Comparison of ENCODE assay signal across 12 cellular contexts in the genomic region with DNA sequence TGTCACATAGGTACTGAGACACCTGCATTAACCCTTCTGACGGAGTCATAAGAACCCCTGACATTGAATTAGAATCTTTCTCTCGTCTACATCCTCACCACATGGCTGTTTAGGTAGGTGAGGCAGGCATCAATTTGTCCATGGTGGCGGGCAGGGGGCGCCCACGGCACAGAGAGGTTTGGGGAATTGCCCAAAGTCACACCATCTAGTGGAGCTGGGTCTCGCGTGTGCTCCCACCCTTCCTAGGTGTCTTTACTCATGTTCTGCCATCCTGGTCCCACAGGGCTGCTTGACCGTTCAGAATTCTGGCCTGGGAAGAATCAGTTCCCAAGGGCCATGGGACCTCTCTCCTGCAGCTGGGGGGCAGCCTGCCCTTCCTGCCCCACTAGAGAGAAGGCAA. TPM values are rescaled to one million over a fixed set of nuclear protein-coding genes. Genes with fewer than 3 reads are reported as not detected.
A peak's percentile ranks its signal among the peaks of the same experiment; 100 is the strongest.
DNase-seq lines count a peak whose midpoint lies in the region; TF ChIP-seq lines count a peak whose summit lies in the region.
"Had no signal": no experiment of that assay in that cellular context is flagged by ENCODE, and none has a peak within 500 bp of the region (broad histone marks: within the 10 kb centered on the region; RNA-seq: fewer than 3 reads in every experiment).

No MANE protein-coding gene starts in this region.

- H3K9me2 ChIP-seq in Loucy (replicated peaks; ENCODE audit: low read depth, low read length) = no peaks in the 10 kb centered on the region

- no peaks in the 10 kb centered on the region for H3K79me2 ChIP-seq in Loucy (ENCODE audit: insufficient read depth, low read length)

- peaks cover 9% of the 10 kb centered on the region for H3K4me1 ChIP-seq in Loucy (ENCODE audit: insufficient read depth, low read length, poor library complexity, severe bottlenecking)
- no peaks in the 10 kb centered on the region for H3K4me1 ChIP-seq in CD4-positive, alpha-beta memory T cell (ENCODE audit: insufficient read depth, low read length)

- no peaks in the 10 kb centered on the region for H3K27me3 ChIP-seq in Loucy (ENCODE audit: insufficient read depth, low read length, poor library complexity, severe bottlenecking)
- no peaks in the 10 kb centered on the region for H3K27me3 ChIP-seq in CD4-positive, alpha-beta memory T cell (ENCODE audit: insufficient read depth, low read length)

- no peaks in the 10 kb centered on the region for H3F3A ChIP-seq in Loucy (ENCODE audit: low read depth)

- no peak overlapping the region for H3K4me2 ChIP-seq in Loucy (ENCODE audit: low read depth, low read length, poor library complexity, severe bottlenecking)

- H3K27me3 Mint-ChIP-seq in CD4-positive, alpha-beta memory T cell = no peaks in the 10 kb centered on the region
- H3K27me3 Mint-ChIP-seq: CD4-positive, alpha-beta T cell had no signal

- H3K36me3 Mint-ChIP-seq in CD4-positive, alpha-beta memory T cell = no peaks in the 10 kb centered on the region
- H3K36me3 Mint-ChIP-seq: activated naive CD4-positive, alpha-beta T cell treated with anti-CD3 and anti-CD28 coated beads, Interleukin-2, amount 10 ng/mL, durations not matched to agents 7 days and 5 days had no signal

- H3K4me3 Mint-ChIP-seq in CD4-positive, alpha-beta memory T cell = no peak overlapping the region
- H3K4me3 Mint-ChIP-seq: activated CD8-positive, alpha-beta T cell treated with anti-CD3 and anti-CD28 coated beads, Interleukin-2, amount 10 ng/mL, durations not matched to agents 7 days and 5 days; activated naive CD4-positive, alpha-beta T cell treated with anti-CD3 and anti-CD28 coated beads, Interleukin-2, amount 10 ng/mL, durations not matched to agents 7 days and 5 days; CD4-positive, alpha-beta T cell; T-helper 1 cell treated with Interleukin-12 subunit alpha and Interleukin-12 subunit beta and Interleukin-4 antibody, amounts not matched to agents 30 μg/mL and 1 μg/mL, for 36 hours had no signal

- TF ChIP-seq CTCF in Loucy (conservative IDR thresholded peaks at IDR 0.05; ENCODE audit: low read length) (peak; percentile 56), foreskin fibroblast (IDR thresholded peaks at IDR 0.05; ENCODE audit: low read depth, low read length) (no peak)

- H3K9me3 Mint-ChIP-seq in CD4-positive, alpha-beta memory T cell = no peaks in the 10 kb centered on the region
- H3K9me3 Mint-ChIP-seq: CD4-positive, alpha-beta T cell; T-helper 1 cell treated with Interleukin-12 subunit alpha and Interleukin-12 subunit beta and Interleukin-4 antibody, amounts not matched to agents 30 μg/mL and 1 μg/mL, for 36 hours had no signal

- no peak overlapping the region for H3K4me3 ChIP-seq in Loucy (ENCODE audit: low read length, poor library complexity, severe bottlenecking)
- no peak overlapping the region for H3K4me3 ChIP-seq in CD4-positive, alpha-beta memory T cell (ENCODE audit: low read length in 2 of 2)
- no peak overlapping the region for H3K4me3 ChIP-seq in foreskin fibroblast (ENCODE audit: low read depth in 1 of 2, low read length in 2 of 2)

- H4K20me1 ChIP-seq in Loucy (ENCODE audit: insufficient read depth, low read length, poor library complexity, severe bottlenecking) = no peaks in the 10 kb centered on the region

- peak overlapping the region in 1 of 7 donors; percentile 80 for H3K27ac Mint-ChIP-seq in CD4-positive, alpha-beta memory T cell
- H3K27ac Mint-ChIP-seq: activated CD8-positive, alpha-beta T cell treated with anti-CD3 and anti-CD28 coated beads, Interleukin-2, amount 10 ng/mL, durations not matched to agents 7 days and 5 days; activated naive CD4-positive, alpha-beta T cell treated with anti-CD3 and anti-CD28 coated beads, Interleukin-2, amount 10 ng/mL, durations not matched to agents 7 days and 5 days; CD4-positive, alpha-beta T cell; T-helper 1 cell treated with Interleukin-12 subunit alpha and Interleukin-12 subunit beta and Interleukin-4 antibody, amounts not matched to agents 30 μg/mL and 1 μg/mL, for 36 hours had no signal

- CTCF ChIA-PET in CD4-positive, alpha-beta memory T cell (lab: Charles Lee; ENCODE audit: partially characterized antibody) = interaction anchor here (1.0 to 2.3 kb wide), 3 partner anchors 10 to 107 kb away, joined by 3 to 8 read pairs (median 3); no protein-coding TSS in a partner anchor

- peak; percentile 26 for DNase-seq in ELF-1 (ENCODE audit: low read depth, low spot score)
- peak; percentile 39 for DNase-seq in iPS-NIHi11 (ENCODE audit: low spot score)
- DNase-seq in CD4-positive, alpha-beta memory T cell = no peak
- no peak for DNase-seq in NCI-H1436 (lab: John Stamatoyannopoulos, UW)
- no peak for DNase-seq in foreskin fibroblast
- DNase-seq: activated CD8-positive, alpha-beta T cell treated with anti-CD3 and anti-CD28 coated beads, Interleukin-2, amount 10 ng/mL, durations not matched to agents 7 days and 5 days; activated naive CD4-positive, alpha-beta T cell treated with anti-CD3 and anti-CD28 coated beads, Interleukin-2, amount 10 ng/mL, durations not matched to agents 7 days and 5 days; CD4-positive, alpha-beta T cell; GOT3; NCI-H2081 had no signal

- H3K4me1 Mint-ChIP-seq in CD4-positive, alpha-beta memory T cell = no peaks in the 10 kb centered on the region

- no peaks in the 10 kb centered on the region for H3K9me3 ChIP-seq in Loucy (ENCODE audit: insufficient read depth, low read depth, low read length)
- no peaks in the 10 kb centered on the region for H3K9me3 ChIP-seq in CD4-positive, alpha-beta memory T cell (ENCODE audit: control insufficient read depth in 1 of 2, low read length in 2 of 2)

- no peak overlapping the region for H3K27ac ChIP-seq in CD4-positive, alpha-beta memory T cell (ENCODE audit: low read depth, low read length)

- POLR2A ChIA-PET in CD4-positive, alpha-beta memory T cell (lab: Charles Lee; ENCODE audit: partially characterized antibody) = no interaction called here

- H3K36me3 ChIP-seq in Loucy (ENCODE audit: insufficient read depth, low read length) = no peaks in the 10 kb centered on the region
- H3K36me3 ChIP-seq in CD4-positive, alpha-beta memory T cell (ENCODE audit: insufficient read depth, low read length) = no peaks in the 10 kb centered on the region

- no peak overlapping the region for H3K9ac ChIP-seq in Loucy (ENCODE audit: low read depth, low read length, poor library complexity, severe bottlenecking)

- intact Hi-C loops in CD4-positive, alpha-beta memory T cell (cut with micrococcal nuclease) = no loop called here

- H2AFZ ChIP-seq in Loucy (ENCODE audit: low read length) = no peak overlapping the region

RNA-seq across cellular contexts. Expression of a gene that starts 14.7 kb away (rescaled TPM):
- total RNA-seq in CD4-positive, alpha-beta memory T cell = not detected
- not detected for polyA plus RNA-seq in CD4-positive, alpha-beta memory T cell
- total RNA-seq: activated CD8-positive, alpha-beta T cell treated with anti-CD3 and anti-CD28 coated beads, Interleukin-2, amount 10 ng/mL, durations not matched to agents 7 days and 5 days had no signal

RNA-seq across cellular contexts. Expression of a gene that starts 20.2 kb away (rescaled TPM):
- 10 to 100 TPM; 18.4 to 20.3 TPM for total RNA-seq in CD4-positive, alpha-beta memory T cell
- polyA plus RNA-seq in CD4-positive, alpha-beta memory T cell = 10 to 100 TPM; 14.6 to 21.6 TPM

RNA-seq across cellular contexts. Expression of a gene that starts 38.8 kb away (rescaled TPM):
- 1 to 10 TPM; 1.2 TPM for total RNA-seq in CD4-positive, alpha-beta memory T cell
- polyA plus RNA-seq in CD4-positive, alpha-beta memory T cell = under 1 TPM; 0.24 to 0.43 TPM

RNA-seq across cellular contexts. Expression of a gene that starts 40.5 kb away (rescaled TPM):
- not detected for total RNA-seq in CD4-positive, alpha-beta memory T cell
- not detected for polyA plus RNA-seq in CD4-positive, alpha-beta memory T cell
- total RNA-seq: activated CD8-positive, alpha-beta T cell treated with anti-CD3 and anti-CD28 coated beads, Interleukin-2, amount 10 ng/mL, durations not matched to agents 7 days and 5 days had no signal

Comparison
In these comparisons a context has a peak if more than half of its experiments do, and no peak if none do; other contexts are left out.
1. DNase-seq: peak in ELF-1 (single experiment) and iPS-NIHi11 (single experiment); none in CD4-positive, alpha-beta memory T cell (0 of 5), NCI-H1436 (single experiment) and foreskin fibroblast (0 of 2).